1 cellular context compared by ENCODE assay signal in the genomic region with DNA sequence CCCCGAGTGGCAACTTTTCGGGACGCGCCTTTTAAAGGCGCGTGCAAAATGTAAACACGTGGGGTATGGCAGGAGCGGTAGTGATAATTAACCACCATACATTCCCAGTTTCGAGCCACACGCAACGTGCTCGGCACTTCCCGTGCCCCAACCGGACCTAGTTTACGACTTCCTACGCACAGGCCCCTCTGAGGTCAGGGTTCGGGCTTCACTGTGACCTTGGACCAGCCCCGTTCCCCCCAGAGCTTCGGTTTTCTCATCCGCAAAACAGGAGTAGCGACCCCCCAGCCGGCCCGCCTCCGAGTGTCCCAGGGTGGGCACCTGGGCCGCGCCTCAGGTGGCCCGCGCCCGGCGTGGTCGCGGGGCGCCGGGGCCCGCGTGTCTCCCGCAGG.
TF ChIP-seq lines count a peak whose summit lies in the region.

No MANE protein-coding gene starts in this region.

TF ChIP-seq in K562, 482 proteins besides CTCF, POLR2A, EP300 and RAD21 (continued from another document and continues in another):
- TF ChIP-seq, protein P1, sequence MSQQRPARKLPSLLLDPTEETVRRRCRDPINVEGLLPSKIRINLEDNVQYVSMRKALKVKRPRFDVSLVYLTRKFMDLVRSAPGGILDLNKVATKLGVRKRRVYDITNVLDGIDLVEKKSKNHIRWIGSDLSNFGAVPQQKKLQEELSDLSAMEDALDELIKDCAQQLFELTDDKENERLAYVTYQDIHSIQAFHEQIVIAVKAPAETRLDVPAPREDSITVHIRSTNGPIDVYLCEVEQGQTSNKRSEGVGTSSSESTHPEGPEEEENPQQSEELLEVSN (IDR thresholded peaks at IDR 0.05; ENCODE audit: borderline replicate concordance in 1 of 2, extremely low read depth in 1 of 2, insufficient read depth in 1 of 2, insufficient read length in 1 of 2, low read depth in 1 of 2, low read length in 1 of 2, poor library complexity in 1 of 2, severe bottlenecking in 1 of 2): peak; percentile 20 to 62
- TF ChIP-seq ZNF354B (CRISPR knock-in tag; IDR thresholded peaks at IDR 0.05): no peak
- TF ChIP-seq HDGF (IDR thresholded peaks at IDR 0.05): no peak
- no peak for TF ChIP-seq ZNF124 (CRISPR knock-in tag; IDR thresholded peaks at IDR 0.05)
- no peak for TF ChIP-seq PHTF2 (CRISPR knock-in tag; IDR thresholded peaks at IDR 0.05)
- TF ChIP-seq, protein P2, sequence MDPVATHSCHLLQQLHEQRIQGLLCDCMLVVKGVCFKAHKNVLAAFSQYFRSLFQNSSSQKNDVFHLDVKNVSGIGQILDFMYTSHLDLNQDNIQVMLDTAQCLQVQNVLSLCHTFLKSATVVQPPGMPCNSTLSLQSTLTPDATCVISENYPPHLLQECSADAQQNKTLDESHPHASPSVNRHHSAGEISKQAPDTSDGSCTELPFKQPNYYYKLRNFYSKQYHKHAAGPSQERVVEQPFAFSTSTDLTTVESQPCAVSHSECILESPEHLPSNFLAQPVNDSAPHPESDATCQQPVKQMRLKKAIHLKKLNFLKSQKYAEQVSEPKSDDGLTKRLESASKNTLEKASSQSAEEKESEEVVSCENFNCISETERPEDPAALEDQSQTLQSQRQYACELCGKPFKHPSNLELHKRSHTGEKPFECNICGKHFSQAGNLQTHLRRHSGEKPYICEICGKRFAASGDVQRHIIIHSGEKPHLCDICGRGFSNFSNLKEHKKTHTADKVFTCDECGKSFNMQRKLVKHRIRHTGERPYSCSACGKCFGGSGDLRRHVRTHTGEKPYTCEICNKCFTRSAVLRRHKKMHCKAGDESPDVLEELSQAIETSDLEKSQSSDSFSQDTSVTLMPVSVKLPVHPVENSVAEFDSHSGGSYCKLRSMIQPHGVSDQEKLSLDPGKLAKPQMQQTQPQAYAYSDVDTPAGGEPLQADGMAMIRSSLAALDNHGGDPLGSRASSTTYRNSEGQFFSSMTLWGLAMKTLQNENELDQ (CRISPR knock-in tag; IDR thresholded peaks at IDR 0.05; ENCODE audit: borderline replicate concordance): no peak
- TF ChIP-seq SREBF1 (IDR thresholded peaks at IDR 0.05; ENCODE audit: borderline replicate concordance, low read depth, low read length): no peak
- TF ChIP-seq TFAM (CRISPR knock-in tag; conservative IDR thresholded peaks at IDR 0.05): no peak
- no peak for TF ChIP-seq STAT5B (CRISPR knock-in tag; IDR thresholded peaks at IDR 0.05)
- no peak for TF ChIP-seq ASH1L (IDR thresholded peaks at IDR 0.05; ENCODE audit: borderline replicate concordance, low read depth, partially characterized antibody)
- no peak; the same call in 1 of the 2 replicates for TF ChIP-seq GATAD2B (IDR thresholded peaks at IDR 0.05; ENCODE audit: borderline replicate concordance)
- peak; percentile 41 for TF ChIP-seq BHLHE40 (IDR thresholded peaks at IDR 0.05; ENCODE audit: low read length)
- no peak for TF ChIP-seq SMAD3 (CRISPR knock-in tag; conservative IDR thresholded peaks at IDR 0.05)
- TF ChIP-seq, protein P3, sequence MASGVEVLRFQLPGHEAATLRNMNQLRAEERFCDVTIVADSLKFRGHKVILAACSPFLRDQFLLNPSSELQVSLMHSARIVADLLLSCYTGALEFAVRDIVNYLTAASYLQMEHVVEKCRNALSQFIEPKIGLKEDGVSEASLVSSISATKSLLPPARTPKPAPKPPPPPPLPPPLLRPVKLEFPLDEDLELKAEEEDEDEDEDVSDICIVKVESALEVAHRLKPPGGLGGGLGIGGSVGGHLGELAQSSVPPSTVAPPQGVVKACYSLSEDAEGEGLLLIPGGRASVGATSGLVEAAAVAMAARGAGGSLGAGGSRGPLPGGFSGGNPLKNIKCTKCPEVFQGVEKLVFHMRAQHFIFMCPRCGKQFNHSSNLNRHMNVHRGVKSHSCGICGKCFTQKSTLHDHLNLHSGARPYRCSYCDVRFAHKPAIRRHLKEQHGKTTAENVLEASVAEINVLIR (CRISPR knock-in tag; IDR thresholded peaks at IDR 0.05): no peak
- TF ChIP-seq THRA (IDR thresholded peaks at IDR 0.05): no peak
- TF ChIP-seq ZNF444 (CRISPR knock-in tag; IDR thresholded peaks at IDR 0.05): no peak
- 0 out of 2 replicates have a peak, but pooled peaks have one; percentile 5 for TF ChIP-seq MAFK (IDR thresholded peaks at IDR 0.05; ENCODE audit: low read length)
- no peak for TF ChIP-seq MTA1 (IDR thresholded peaks at IDR 0.05; ENCODE audit: borderline replicate concordance)
- no peak for TF ChIP-seq PURB (CRISPR knock-in tag; IDR thresholded peaks at IDR 0.05; ENCODE audit: low read depth)
- 0 out of 2 replicates have a peak, but pooled peaks have one; percentile 24 for TF ChIP-seq ILF3 (IDR thresholded peaks at IDR 0.05; ENCODE audit: borderline replicate concordance)
- no peak; the same call in 1 of the 2 replicates for TF ChIP-seq ZFP91 (CRISPR knock-in tag; IDR thresholded peaks at IDR 0.05)
- no peak for TF ChIP-seq TEAD4 (IDR thresholded peaks at IDR 0.05; ENCODE audit: low read length)
- no peak for TF ChIP-seq TEAD4 (CRISPR knock-in tag; IDR thresholded peaks at IDR 0.05; ENCODE audit: borderline replicate concordance)
- TF ChIP-seq SNRNP70 (optimal IDR thresholded peaks at IDR 0.05; ENCODE audit: low read depth, low read length): no peak
- TF ChIP-seq HOMEZ (CRISPR knock-in tag; IDR thresholded peaks at IDR 0.05): no peak
- TF ChIP-seq KAT8 (IDR thresholded peaks at IDR 0.05; ENCODE audit: low read depth): no peak
- no peak for TF ChIP-seq ZNF780A (CRISPR knock-in tag; IDR thresholded peaks at IDR 0.05)
- TF ChIP-seq NR2C2 (CRISPR knock-in tag; IDR thresholded peaks at IDR 0.05): peak; percentile 89
- peak; percentile 99 for TF ChIP-seq NR2C2 (tag; IDR thresholded peaks at IDR 0.05)
- TF ChIP-seq ZNF696 (CRISPR knock-in tag; conservative IDR thresholded peaks at IDR 0.05): no peak
- peak; percentile 37 for TF ChIP-seq RBM22 (IDR thresholded peaks at IDR 0.05; ENCODE audit: low read depth, low read length, poor library complexity, severe bottlenecking)
- TF ChIP-seq TRIM25 (IDR thresholded peaks at IDR 0.05; ENCODE audit: borderline replicate concordance): no peak
- no peak for TF ChIP-seq PTBP1 (IDR thresholded peaks at IDR 0.05; ENCODE audit: low read depth, low read length)
- TF ChIP-seq NFXL1 (CRISPR knock-in tag; IDR thresholded peaks at IDR 0.05): no peak
- no peak for TF ChIP-seq RBM39 (optimal IDR thresholded peaks at IDR 0.05; ENCODE audit: low read depth, low read length)
- TF ChIP-seq, protein P4, sequence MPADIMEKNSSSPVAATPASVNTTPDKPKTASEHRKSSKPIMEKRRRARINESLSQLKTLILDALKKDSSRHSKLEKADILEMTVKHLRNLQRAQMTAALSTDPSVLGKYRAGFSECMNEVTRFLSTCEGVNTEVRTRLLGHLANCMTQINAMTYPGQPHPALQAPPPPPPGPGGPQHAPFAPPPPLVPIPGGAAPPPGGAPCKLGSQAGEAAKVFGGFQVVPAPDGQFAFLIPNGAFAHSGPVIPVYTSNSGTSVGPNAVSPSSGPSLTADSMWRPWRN (IDR thresholded peaks at IDR 0.05; ENCODE audit: low read depth): no peak
- 0 out of 2 replicates have a peak, but pooled peaks have one; percentile 30 for TF ChIP-seq HDAC8 (tag; IDR thresholded peaks at IDR 0.05)
- no peak for TF ChIP-seq ZNF121 (CRISPR knock-in tag; conservative IDR thresholded peaks at IDR 0.05)
- TF ChIP-seq NR1H2 (CRISPR knock-in tag; IDR thresholded peaks at IDR 0.05): no peak
- TF ChIP-seq GABPA (tag; conservative IDR thresholded peaks at IDR 0.05; ENCODE audit: low read depth): peak; percentile 96
- no peak for TF ChIP-seq FOS (IDR thresholded peaks at IDR 0.05; ENCODE audit: extremely low read depth, insufficient read length)
- peak; percentile 10; the same call in 1 of the 2 replicates for TF ChIP-seq E2F1 (CRISPR knock-in tag; IDR thresholded peaks at IDR 0.05)
- TF ChIP-seq CBFB (CRISPR knock-in tag; IDR thresholded peaks at IDR 0.05): no peak
- no peak for TF ChIP-seq LARP7 (IDR thresholded peaks at IDR 0.05)
- peak in 1 of 2 experiments; percentile 94; a peak in 2 of 4 replicates for TF ChIP-seq HDAC1 (IDR thresholded peaks at IDR 0.05)
- peak; percentile 97 for TF ChIP-seq MYC (IDR thresholded peaks at IDR 0.05; ENCODE audit: low read depth, low read length)
- TF ChIP-seq MYC (CRISPR knock-in tag; IDR thresholded peaks at IDR 0.05; ENCODE audit: borderline replicate concordance, low read depth): peak; percentile 93; the same call in 1 of the 2 replicates
- 0 out of 2 replicates have a peak, but pooled peaks have one; percentile 12 for TF ChIP-seq MYNN (IDR thresholded peaks at IDR 0.05)
- TF ChIP-seq MYNN (CRISPR knock-in tag; IDR thresholded peaks at IDR 0.05): no peak
- TF ChIP-seq ZC3H4 (CRISPR knock-in tag; IDR thresholded peaks at IDR 0.05; ENCODE audit: borderline replicate concordance): no peak
- no peak for TF ChIP-seq CREBBP (IDR thresholded peaks at IDR 0.05; ENCODE audit: low read depth, low read length)
- no peak; the same call in 1 of the 2 replicates for TF ChIP-seq ZBTB5 (IDR thresholded peaks at IDR 0.05)
- no peak for TF ChIP-seq SNIP1 (IDR thresholded peaks at IDR 0.05; ENCODE audit: low read depth)
- no peak for TF ChIP-seq ZNF212 (CRISPR knock-in tag; IDR thresholded peaks at IDR 0.05)
- TF ChIP-seq SIN3A (IDR thresholded peaks at IDR 0.05; ENCODE audit: borderline replicate concordance in 2 of 2, control insufficient read depth in 1 of 2, low read depth in 2 of 2, low read length in 2 of 2): peak in 1 of 2 experiments; percentile 60; a peak in 2 of 4 replicates
- no peak for TF ChIP-seq BMI1 (IDR thresholded peaks at IDR 0.05; ENCODE audit: low read length)
- peak; percentile 69 for TF ChIP-seq SPI1 (IDR thresholded peaks at IDR 0.05; ENCODE audit: borderline replicate concordance, low read depth, low read length)
- TF ChIP-seq CTBP1 (IDR thresholded peaks at IDR 0.05; ENCODE audit: borderline replicate concordance): no peak
